ENCODE assay signal across 2 cellular contexts in the genomic region with DNA sequence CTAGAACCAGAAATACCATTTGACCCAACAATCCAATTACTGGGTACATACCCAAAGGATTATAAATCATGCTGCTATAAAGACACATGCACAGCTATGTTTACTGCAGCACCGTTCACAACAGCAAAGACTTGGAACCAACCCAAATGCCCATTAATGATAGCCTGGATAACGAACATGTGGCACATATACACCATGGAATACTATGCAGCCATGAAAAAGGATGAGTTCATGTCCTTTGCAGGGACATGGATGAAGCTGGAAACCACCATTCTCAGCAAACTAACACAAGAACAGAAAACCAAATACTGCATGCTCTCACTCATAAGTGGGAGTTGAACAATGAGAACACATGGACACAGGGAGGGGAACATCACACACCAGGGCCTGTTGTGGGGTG. TPM values are rescaled to one million over a fixed set of nuclear protein-coding genes. Genes with fewer than 3 reads are reported as not detected.
"Had no signal": no experiment of that assay in that cellular context is flagged by ENCODE, and none has a peak within 500 bp of the region (broad histone marks: within the 10 kb centered on the region; RNA-seq: fewer than 3 reads in every experiment).

No MANE protein-coding gene starts in this region.

RNA-seq across cellular contexts. Expression of a gene that starts 21.8 kb away (rescaled TPM):
- total RNA-seq: ascending aorta, SJCRH30 had no signal
